In genomic region chr5:72555871-72556270, GRCh38 we compare ENCODE assay signal across 9 cellular contexts. TPM values are rescaled to one million over a fixed set of nuclear protein-coding genes. Genes with fewer than 3 reads are reported as not detected.
DNase-seq lines count a peak whose midpoint lies in the region; ATAC-seq, FAIRE-seq and TF ChIP-seq lines count a peak whose summit lies in the region.
"Had no signal": no experiment of that assay in that cellular context is flagged by ENCODE, and none has a peak within 500 bp of the region (broad histone marks: within the 10 kb centered on the region; RNA-seq: fewer than 3 reads in every experiment).

No MANE protein-coding gene starts in this region.

- H3K36me3 Mint-ChIP-seq in HFFc6 (ENCODE audit: low read depth) (no peaks in the 10 kb centered on the region; the same call in 1 of the 2 replicates), MCF 10A (ENCODE audit: insufficient read depth, unreplicated experiment) (no peaks in the 10 kb centered on the region)

- TF ChIP-seq POLR2A in upper lobe of left lung (IDR thresholded peaks at IDR 0.05) = no peak
- TF ChIP-seq POLR2A in H54 (IDR thresholded peaks at IDR 0.05; ENCODE audit: low read depth, low read length) = no peak

- no peak for TF ChIP-seq EP300 in upper lobe of left lung (IDR thresholded peaks at IDR 0.05)

- intact Hi-C loops in MCF 10A (cut with micrococcal nuclease) = no loop called here

- H3K27me3 ChIP-seq in BE2C (no peaks in the 10 kb centered on the region), upper lobe of left lung (no peaks in the 10 kb centered on the region)

- H3K4me1 ChIP-seq in BE2C (no peaks in the 10 kb centered on the region; the same call in 1 of the 2 replicates), upper lobe of left lung (peaks cover 8 to 26% (median 9%) of the 10 kb centered on the region in 4 donors)

- H3K9me3 ChIP-seq in BE2C (no peaks in the 10 kb centered on the region), upper lobe of left lung (no peaks in the 10 kb centered on the region)

- H3K4me3 ChIP-seq in BE2C (ENCODE audit: low read depth, low read length) (no peak overlapping the region), upper lobe of left lung (peak overlapping the region in 1 of 4 donors; percentile 50)

- H3K27me3 Mint-ChIP-seq in HFFc6 (ENCODE audit: insufficient read depth) = peaks cover 2% of the 10 kb centered on the region
- H3K27me3 Mint-ChIP-seq in MCF 10A (ENCODE audit: insufficient read depth, unreplicated experiment) = no peaks in the 10 kb centered on the region

- CTCF ChIA-PET in MCF 10A (lab: Yijun Ruan, JAX) = interaction anchor here (0.9 kb wide), 1 partner anchor 263 kb away, joined by 4 read pairs; no protein-coding TSS in a partner anchor

- H3K4me3 Mint-ChIP-seq in HFFc6 (peak overlapping the region; percentile 83), MCF 10A (ENCODE audit: unreplicated experiment) (no peak overlapping the region)

- no peak for FAIRE-seq in H54 (lab: Jason Lieb, UNC)
- FAIRE-seq: kidney had no signal

- H3K9me3 Mint-ChIP-seq in HFFc6 (no peaks in the 10 kb centered on the region), MCF 10A (ENCODE audit: unreplicated experiment) (no peaks in the 10 kb centered on the region)

- DNase-seq in BE2C (peak; percentile 31), HFFc6 (no peak), MCF 10A (ENCODE audit: unreplicated experiment) (no peak), myocyte (ENCODE audit: low read depth) (peak; percentile 13), upper lobe of left lung (no peak), H54 (ENCODE audit: insufficient read length, low spot score) (no peak)
- no peak for DNase-seq in effector CD8-positive, alpha-beta T cell (lab: John Stamatoyannopoulos, UW)
- DNase-seq in effector CD4-positive, alpha-beta T cell = no peak
- DNase-seq: kidney had no signal

- peaks cover 48% of the 10 kb centered on the region for H3K4me1 Mint-ChIP-seq in HFFc6 (ENCODE audit: low read depth)
- peaks cover 25% of the 10 kb centered on the region for H3K4me1 Mint-ChIP-seq in MCF 10A (ENCODE audit: insufficient read depth, unreplicated experiment)

- POLR2A ChIA-PET in MCF 10A (lab: Yijun Ruan, JAX) = no interaction called here

- ATAC-seq in upper lobe of left lung (ENCODE audit: low FRiP score in 2 of 2) = no peak

- H3K27ac Mint-ChIP-seq in HFFc6 (peak overlapping the region; percentile 92), MCF 10A (ENCODE audit: low read depth, unreplicated experiment) (peak overlapping the region; percentile 40)

- H3K27ac ChIP-seq in upper lobe of left lung = no peak overlapping the region

- WGBS in upper lobe of left lung, 2 donors = 33 to 46% methylated on average over 1 of the region's 1 CpG

- BruUV-seq in MCF 10A (replicated peaks; lab: Mats Ljungman, UMichigan) = no TSS peak

- no peaks in the 10 kb centered on the region for H3K36me3 ChIP-seq in BE2C
- H3K36me3 ChIP-seq in upper lobe of left lung = no peaks in the 10 kb centered on the region

- TF ChIP-seq CTCF in BE2C (IDR thresholded peaks at IDR 0.05; ENCODE audit: low read depth, low read length) (no peak), HFFc6 (IDR thresholded peaks at IDR 0.05) (no peak), MCF 10A (IDR thresholded peaks at IDR 0.05; ENCODE audit: unreplicated experiment) (no peak), upper lobe of left lung (IDR thresholded peaks at IDR 0.05) (no peak)

RNA-seq across cellular contexts. Expression of gene ZNF366, which starts 48.7 kb away (rescaled TPM):
- not detected for polyA plus RNA-seq in BE2C (2012; ENCODE audit: insufficient read depth, insufficient read length, low read depth)
- total RNA-seq in HFFc6 (2021; fragmentation: NEBNext Ultra II Directional; extraction: Animal tissue kit (Norgen Biotek cat#: 25700)) = not detected
- total RNA-seq in MCF 10A (2022) (not detected in 2 replicates), myocyte (0.31 and 1.4 TPM in 2 replicates), upper lobe of left lung (10 to 100 TPM in 2 of 6 donors, 1 to 10 TPM in 4; 3.1 to 12.4 (median 6.3) TPM)
- polyA plus RNA-seq in myocyte (2012) = 0.43 TPM

Comparison
In these comparisons a context has a peak if more than half of its experiments do, and no peak if none do; other contexts are left out.
1. DNase-seq: peak in BE2C (single experiment) and myocyte (single experiment); none in HFFc6 (single experiment), MCF 10A (single experiment), effector CD8-positive, alpha-beta T cell (single experiment), upper lobe of left lung (0 of 2), H54 (single experiment) and effector CD4-positive, alpha-beta T cell (single experiment).